ENCODE assay signal across 1 cellular context in the genomic region with DNA sequence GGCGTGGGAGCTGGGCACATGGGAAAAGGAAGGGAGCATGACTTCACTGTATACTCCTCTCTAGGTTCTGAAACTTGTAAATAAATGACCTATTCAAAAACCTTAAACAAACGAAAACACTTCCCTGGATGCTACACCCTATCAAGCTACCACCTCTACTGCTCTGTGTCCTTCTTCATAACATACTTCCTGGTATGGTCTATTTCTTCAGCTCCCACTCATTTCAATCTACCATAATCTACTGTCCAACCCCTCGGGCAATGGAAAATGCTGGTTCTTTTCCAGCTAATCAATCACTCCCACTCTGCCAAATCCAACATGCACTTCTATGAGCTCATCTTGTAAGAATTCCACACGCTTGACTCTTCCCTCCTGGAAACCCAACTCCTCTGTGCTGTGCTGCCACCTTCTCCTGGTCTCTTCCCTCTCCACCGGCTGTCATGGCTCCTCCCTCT.
TF ChIP-seq lines count a peak whose summit lies in the region.

No MANE protein-coding gene starts in this region.

TF ChIP-seq in IMR-90, 13 proteins besides CTCF, POLR2A, EP300 and RAD21:
- TF ChIP-seq RCOR1 (IDR thresholded peaks at IDR 0.05; ENCODE audit: insufficient replicate concordance, low read length) (no peak), CHD1 (IDR thresholded peaks at IDR 0.05; ENCODE audit: low read depth, low read length) (no peak)
